12 cellular contexts compared by ENCODE assay signal in the genomic region with DNA sequence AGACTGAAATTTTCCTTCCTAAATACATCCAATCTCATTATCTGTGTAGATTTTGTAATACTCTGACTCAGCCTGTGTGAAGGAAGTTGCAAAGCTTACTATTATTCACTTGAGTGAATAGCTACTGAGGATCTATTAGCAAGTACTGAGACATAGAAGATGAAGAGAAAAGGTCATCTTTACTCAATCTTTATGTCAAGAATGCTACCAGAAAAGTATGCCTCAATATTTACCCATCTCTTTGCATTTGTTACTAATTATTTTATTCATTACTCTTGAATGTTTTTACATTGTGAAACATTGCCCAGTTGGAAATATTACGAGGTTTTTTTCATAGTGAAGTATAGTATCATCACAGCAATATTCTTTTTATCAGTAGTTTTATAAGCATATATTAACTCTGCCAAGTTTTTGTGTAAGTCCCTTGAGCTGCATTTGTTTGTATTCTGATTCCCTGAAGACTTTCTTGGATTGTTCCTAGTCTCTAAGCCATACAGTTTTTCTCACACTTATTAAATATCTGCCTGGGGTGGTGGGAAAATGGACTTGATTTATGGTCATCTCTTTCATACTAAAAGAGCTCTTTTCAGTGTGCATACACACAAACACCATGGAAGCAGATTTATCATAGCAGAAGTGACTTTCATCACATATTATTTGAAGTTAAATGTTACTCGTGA.
DNase-seq lines count a peak whose midpoint lies in the region; ATAC-seq and TF ChIP-seq lines count a peak whose summit lies in the region.
"Had no signal": no experiment of that assay in that cellular context is flagged by ENCODE, and none has a peak within 500 bp of the region (broad histone marks: within the 10 kb centered on the region; RNA-seq: fewer than 3 reads in every experiment).

No MANE protein-coding gene starts in this region.

- ATAC-seq in IMR-90 (ENCODE audit: low read depth) (peak; percentile 78), foreskin keratinocyte (peak; percentile 81)
- ATAC-seq: activated CD8-positive, alpha-beta T cell treated with anti-CD3 and anti-CD28 coated beads, Interleukin-2, amount 10 ng/mL, durations not matched to agents 7 days and 5 days had no signal

- no peak overlapping the region for H2BK5ac ChIP-seq in IMR-90 (ENCODE audit: low read depth, low read length, poor library complexity, severe bottlenecking)

- no peak overlapping the region for H2BK20ac ChIP-seq in IMR-90 (ENCODE audit: low read depth, low read length)

- peaks cover 12 to 16% of the 10 kb centered on the region in 2 experiments; a peak in 2 of 4 replicates for H3K79me1 ChIP-seq in IMR-90 (ENCODE audit: low read depth in 1 of 2, low read length in 2 of 2)

- POLR2A ChIA-PET in AG04449 (lab: Yijun Ruan, JAX) (no interaction called here), IMR-90 (lab: Charles Lee; ENCODE audit: unreplicated experiment) (no interaction called here)

- H2AFZ ChIP-seq in IMR-90 (replicated peaks; ENCODE audit: low read length, poor library complexity): no peak overlapping the region

- peak; percentile 81 for DNase-seq in AG04449 (ENCODE audit: low read depth, low spot score)
- DNase-seq in IMR-90: peak; percentile 89
- peak; percentile 78 for DNase-seq in adipocyte (ENCODE audit: low read depth)
- DNase-seq in foreskin keratinocyte: peak; percentile 42 to 62
- DNase-seq in activated CD8-positive, alpha-beta memory T cell treated with anti-CD3 and anti-CD28 coated beads for 24 hours: no peak
- no peak for DNase-seq in lower leg skin (ENCODE audit: low spot score in 2 of 2)
- no peak for DNase-seq in cortex of kidney (lab: John Stamatoyannopoulos, UW)
- DNase-seq in NCI-H1694 (lab: John Stamatoyannopoulos, UW): no peak
- DNase-seq: activated CD8-positive, alpha-beta T cell treated with anti-CD3 and anti-CD28 coated beads, Interleukin-2, amount 10 ng/mL, durations not matched to agents 7 days and 5 days; CD4-positive, CD25-positive, alpha-beta regulatory T cell; NCI-H526; stimulated activated naive CD4-positive, alpha-beta T cell treated with Interleukin-2 at 50 U/mL for 16 hours had no signal

- TF ChIP-seq POLR2A in IMR-90 (IDR thresholded peaks at IDR 0.05; ENCODE audit: low read depth, low read length) (no peak), lower leg skin (IDR thresholded peaks at IDR 0.05) (no peak)

- H4K5ac ChIP-seq in IMR-90 (ENCODE audit: low read depth, low read length): no peak overlapping the region

- no TSS peak for BruUV-seq in IMR-90 (replicated peaks; lab: Mats Ljungman, UMichigan)

- H3K4me1 ChIP-seq in IMR-90 (ENCODE audit: control insufficient read depth, insufficient read depth, low read length) (peaks cover 12% of the 10 kb centered on the region), adipocyte (ENCODE audit: control insufficient read depth, insufficient read depth, low read length) (peaks cover 37% of the 10 kb centered on the region), foreskin keratinocyte (peaks cover 3% of the 10 kb centered on the region)

- no peak overlapping the region for H3K14ac ChIP-seq in IMR-90 (replicated peaks; ENCODE audit: low read depth, low read length)

- no peak overlapping the region for H3K27ac ChIP-seq in IMR-90 (ENCODE audit: insufficient read depth, low read length)
- no peak overlapping the region for H3K27ac ChIP-seq in foreskin keratinocyte

- TF ChIP-seq CTCF in AG04449 (IDR thresholded peaks at IDR 0.05; ENCODE audit: insufficient read depth, low read length, missing control alignments) (no peak), IMR-90 (conservative IDR thresholded peaks at IDR 0.05; ENCODE audit: low read depth, low read length) (no peak), foreskin keratinocyte (conservative IDR thresholded peaks at IDR 0.05) (no peak), lower leg skin (IDR thresholded peaks at IDR 0.05) (no peak)

- no peaks in the 10 kb centered on the region for H3K27me3 ChIP-seq in IMR-90 (ENCODE audit: control insufficient read depth, insufficient read depth, low read length)
- no peaks in the 10 kb centered on the region for H3K27me3 ChIP-seq in adipocyte (replicated peaks; ENCODE audit: control insufficient read depth, insufficient read depth, low read length)
- no peaks in the 10 kb centered on the region for H3K27me3 ChIP-seq in foreskin keratinocyte

- no peak overlapping the region for H2AK9ac ChIP-seq in IMR-90 (replicated peaks; ENCODE audit: low read depth, low read length, poor library complexity)

- no peak overlapping the region for H3K56ac ChIP-seq in IMR-90 (ENCODE audit: extremely low read depth, insufficient read depth, low read length)

- no peak overlapping the region for H4K91ac ChIP-seq in IMR-90 (ENCODE audit: insufficient read depth, low read depth, low read length)

- intact Hi-C loops in IMR-90 (cut with micrococcal nuclease) (no loop called here), lower leg skin (cut with DNase I; ENCODE audit: low total_unique reads) (no loop called here)

- peak overlapping the region; percentile 18; the same call in 1 of the 2 replicates for H3K4me2 ChIP-seq in IMR-90 (ENCODE audit: low read depth, low read length)

- no peak overlapping the region for H2BK15ac ChIP-seq in IMR-90 (ENCODE audit: low read depth, low read length)

- H3K9me3 ChIP-seq in IMR-90 (ENCODE audit: control insufficient read depth, insufficient read depth, low read length) (no peaks in the 10 kb centered on the region), adipocyte (ENCODE audit: control insufficient read depth, low read length) (no peaks in the 10 kb centered on the region)

- no peak overlapping the region for H3K4ac ChIP-seq in IMR-90 (ENCODE audit: low read depth, low read length)

- dilution Hi-C loops in IMR-90 (cut with HindIII; ENCODE audit: low sequenced_read_pairs, unreplicated experiment): no loop called here

- CTCF ChIA-PET in AG04449 (lab: Yijun Ruan, JAX): interaction anchor here (0.6 to 0.7 kb wide), 2 partner anchors 170 to 262 kb away, joined by 3 read pairs; partner anchors contain the start of gene ERCC4
- CTCF ChIA-PET in IMR-90 (lab: Yijun Ruan, JAX): no interaction called here

- no CpG with 5 or more reads among the region's 2 CpGs for WGBS in IMR-90 (ENCODE audit: extremely low coverage in 2 of 2, insufficient read length in 1 of 2), 2 experiments
- WGBS in lower leg skin, 2 donors: 83 to 84% methylated on average over 2 of the region's 2 CpGs

- no peaks in the 10 kb centered on the region for H3K36me3 ChIP-seq in IMR-90 (ENCODE audit: control insufficient read depth, insufficient read depth, low read length)
- no peaks in the 10 kb centered on the region for H3K36me3 ChIP-seq in adipocyte (ENCODE audit: control insufficient read depth, insufficient read depth, low read length, severe bottlenecking)

- peaks cover 11% of the 10 kb centered on the region for H3K9me1 ChIP-seq in IMR-90 (ENCODE audit: insufficient read depth, low read length)

- no peak overlapping the region; a peak in 1 of 4 replicates for H4K8ac ChIP-seq in IMR-90 (ENCODE audit: low read depth in 2 of 2, low read length in 2 of 2)

- no peak overlapping the region for H3K9ac ChIP-seq in IMR-90 (ENCODE audit: low read depth, low read length)
- H3K9ac ChIP-seq in adipocyte (ENCODE audit: low read length): no peak overlapping the region

- H3K23ac ChIP-seq in IMR-90 (ENCODE audit: low read depth, low read length): no peak overlapping the region

- 0 out of 2 replicates have a peak overlapping the region, but pooled peaks have one; percentile 21 for H2AK5ac ChIP-seq in IMR-90 (ENCODE audit: low read depth, low read length)

- H3K4me3 ChIP-seq in AG04449 (ENCODE audit: low read depth, low read length): no peak overlapping the region
- no peak overlapping the region for H3K4me3 ChIP-seq in IMR-90 (ENCODE audit: insufficient read depth, low read depth, low read length)
- H3K4me3 ChIP-seq in adipocyte (ENCODE audit: low read length): no peak overlapping the region
- no peak overlapping the region for H3K4me3 ChIP-seq in lower leg skin (ENCODE audit: low read depth, poor library complexity, severe bottlenecking)

- in situ Hi-C loops in IMR-90 (cut with MboI; ENCODE audit: low sequenced_read_pairs): no loop called here

- H2BK120ac ChIP-seq in IMR-90 (ENCODE audit: low read depth, low read length): no peak overlapping the region

- no peak for TF ChIP-seq RAD21 in IMR-90 (IDR thresholded peaks at IDR 0.05; ENCODE audit: low read length)

- H4K20me1 ChIP-seq in IMR-90 (ENCODE audit: insufficient read depth, low read length): peaks cover 19% of the 10 kb centered on the region

- no peak overlapping the region; the same call in 1 of the 2 replicates for H3K18ac ChIP-seq in IMR-90 (ENCODE audit: low read depth, low read length)

TF ChIP-seq in IMR-90, 13 proteins besides CTCF, POLR2A, EP300 and RAD21:
- no peak for TF ChIP-seq RCOR1 (IDR thresholded peaks at IDR 0.05; ENCODE audit: insufficient replicate concordance, low read length)
- TF ChIP-seq CEBPB (IDR thresholded peaks at IDR 0.05; ENCODE audit: low read depth, low read length): peak; percentile 79
- TF ChIP-seq FOS (IDR thresholded peaks at IDR 0.05; ENCODE audit: low read depth, low read length): peak; percentile 77

Comparison
In these comparisons a context has a peak if more than half of its experiments do, and no peak if none do; other contexts are left out.
1. DNase-seq: peak in AG04449 (single experiment), IMR-90 (single experiment), adipocyte (single experiment) and foreskin keratinocyte (2 of 2); none in activated CD8-positive, alpha-beta memory T cell treated with anti-CD3 and anti-CD28 coated beads for 24 hours (single experiment), lower leg skin (0 of 2), cortex of kidney (single experiment) and NCI-H1694 (single experiment).